In the genomic region with DNA sequence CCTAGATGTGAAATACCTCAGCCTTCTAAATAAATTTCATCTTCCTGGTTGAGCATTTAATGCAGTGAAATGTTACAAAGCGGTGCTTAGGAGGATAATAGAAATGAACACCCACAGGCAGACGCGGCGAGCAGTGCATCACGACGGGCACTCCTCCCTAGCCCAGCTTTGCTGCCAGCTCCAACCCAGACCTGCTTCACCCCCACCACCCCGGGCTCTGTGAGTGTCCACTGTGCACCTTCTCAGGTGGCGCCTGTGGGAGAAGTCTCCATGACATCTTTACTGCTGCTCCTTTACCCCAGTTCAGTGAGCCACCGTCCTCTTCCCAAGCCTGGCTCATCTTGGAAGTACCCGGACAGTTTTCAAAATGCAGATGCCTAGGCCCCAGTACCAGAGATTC, we compare ENCODE assay signal across 27 cellular contexts.
"Had no signal": no experiment of that assay in that cellular context is flagged by ENCODE, and none has a peak within 500 bp of the region (broad histone marks: within the 10 kb centered on the region; RNA-seq: fewer than 3 reads in every experiment).

No MANE protein-coding gene starts in this region.

- DNase-seq: stimulated activated CD4-positive, alpha-beta T cell treated with anti-CD3 and anti-CD28 coated beads, Interleukin-2, amount 100 ng/mL, for 48 hours; stimulated activated CD4-positive, alpha-beta T cell treated with anti-CD3 and anti-CD28 coated beads, Interleukin-4, amount 100 ng/mL, for 1 hour; stimulated activated CD4-positive, alpha-beta T cell treated with anti-CD3 and anti-CD28 coated beads, Interleukin-4, amount 100 ng/mL, for 24 hours; stimulated activated CD4-positive, alpha-beta T cell treated with anti-CD3 and anti-CD28 coated beads, Interleukin-4, amount 100 ng/mL, for 4 hours; stimulated activated naive B cell treated with anti-CD40 and anti-IgM and Interleukin-4, amounts not matched to agents 10 μg/mL and 1 μg/mL and 100 μg/mL, for 72 hours; stimulated activated naive CD4-positive, alpha-beta T cell; stimulated activated naive CD4-positive, alpha-beta T cell treated with Interleukin-2 at 50 U/mL for 16 hours; stimulated activated naive CD8-positive, alpha-beta T cell treated with anti-CD3 and anti-CD28 coated beads, Interleukin-15, amount 100 ng/mL, for 72 hours; stimulated activated naive CD8-positive, alpha-beta T cell treated with anti-CD3 and anti-CD28 coated beads, Interleukin-15, Interleukin-2, amounts not matched to agents 100 U/mL and 50 U/mL, for 24 hours; stomach; substantia nigra; testis; thyroid gland; tibial artery; transverse colon; trophoblast cell; upper lobe of left lung; upper lobe of right lung; uterus had no signal

- H3K27ac ChIP-seq: stomach, suprapubic skin, testis, thoracic aorta, thyroid gland, tibial artery, tibial nerve, transverse colon, upper lobe of left lung, upper lobe of right lung, uterus, vagina had no signal

- H3K27ac Mint-ChIP-seq: stimulated activated effector memory CD8-positive, alpha-beta T cell treated with anti-CD3 and anti-CD28 coated beads, Interleukin-12 subunit alpha, Interleukin-12 subunit beta, amount 100 ng/mL, for 72 hours; stimulated activated naive CD8-positive, alpha-beta T cell treated with anti-CD3 and anti-CD28 coated beads, Interleukin-15, amount 100 ng/mL, for 72 hours; stimulated activated naive CD8-positive, alpha-beta T cell treated with anti-CD3 and anti-CD28 coated beads, Interleukin-15, Interleukin-2, amounts not matched to agents 100 ng/mL and 50 ng/mL, for 24 hours had no signal

- H3K9me3 ChIP-seq: suprapubic skin, testis, thoracic aorta, thyroid gland, tibial artery, tibial nerve, transverse colon, uterus, vagina had no signal

- ATAC-seq: stimulated activated naive CD8-positive, alpha-beta T cell treated with anti-CD3 and anti-CD28 coated beads, Interleukin-15, amount 100 ng/mL, for 72 hours; stimulated activated naive CD8-positive, alpha-beta T cell treated with anti-CD3 and anti-CD28 coated beads, Interleukin-15, Interleukin-2, amounts not matched to agents 100 U/mL and 50 U/mL, for 24 hours; upper lobe of right lung had no signal

- H3K27me3 ChIP-seq: testis, thyroid gland, tibial artery, tibial nerve, upper lobe of left lung, upper lobe of right lung, uterus, vagina had no signal

- H3K4me3 Mint-ChIP-seq: stimulated activated effector memory CD8-positive, alpha-beta T cell treated with anti-CD3 and anti-CD28 coated beads, Interleukin-12 subunit alpha, Interleukin-12 subunit beta, amount 100 ng/mL, for 72 hours; stimulated activated memory B cell treated with anti-CD40 and anti-IgM and Interleukin-4, amounts not matched to agents 10 μg/mL and 1 μg/mL and 100 μg/mL, for 72 hours; stimulated activated naive B cell treated with anti-CD40 and anti-IgM and Interleukin-4, amounts not matched to agents 10 μg/mL and 1 μg/mL and 100 μg/mL, for 72 hours; stimulated activated naive CD8-positive, alpha-beta T cell treated with anti-CD3 and anti-CD28 coated beads, Interleukin-15, amount 100 ng/mL, for 72 hours; stimulated activated naive CD8-positive, alpha-beta T cell treated with anti-CD3 and anti-CD28 coated beads, Interleukin-15, Interleukin-2, amounts not matched to agents 100 ng/mL and 50 ng/mL, for 24 hours; type B pancreatic cell had no signal

- H3K9me3 Mint-ChIP-seq: stimulated activated effector memory CD8-positive, alpha-beta T cell treated with anti-CD3 and anti-CD28 coated beads, Interleukin-12 subunit alpha, Interleukin-12 subunit beta, amount 100 ng/mL, for 72 hours; stimulated activated memory B cell treated with anti-CD40 and anti-IgM and Interleukin-4, amounts not matched to agents 10 μg/mL and 1 μg/mL and 100 μg/mL, for 72 hours; type B pancreatic cell had no signal

- H3K4me3 ChIP-seq: stomach, suprapubic skin, testis, thoracic aorta, thyroid gland, tibial artery, tibial nerve, transverse colon, upper lobe of left lung, upper lobe of right lung, uterus, vagina had no signal

- H3K36me3 Mint-ChIP-seq: stimulated activated effector memory CD8-positive, alpha-beta T cell treated with anti-CD3 and anti-CD28 coated beads, Interleukin-12 subunit alpha, Interleukin-12 subunit beta, amount 100 ng/mL, for 72 hours; stimulated activated memory B cell treated with anti-CD40 and anti-IgM and Interleukin-4, amounts not matched to agents 10 μg/mL and 1 μg/mL and 100 μg/mL, for 72 hours; type B pancreatic cell had no signal

- H3K4me1 ChIP-seq: uterus had no signal

- H3K36me3 ChIP-seq: stomach, suprapubic skin, thoracic aorta, thyroid gland, tibial artery, tibial nerve, transverse colon, upper lobe of left lung, upper lobe of right lung, uterus, vagina had no signal

- H3K27me3 Mint-ChIP-seq: stimulated activated memory B cell treated with anti-CD40 and anti-IgM and Interleukin-4, amounts not matched to agents 10 μg/mL and 1 μg/mL and 100 μg/mL, for 72 hours had no signal
